ENCODE assay signal across 13 cellular contexts in genomic region chr13:33109319-33109718, GRCh38.
DNase-seq lines count a peak whose midpoint lies in the region; ATAC-seq, FAIRE-seq and TF ChIP-seq lines count a peak whose summit lies in the region.
"Had no signal": no experiment of that assay in that cellular context is flagged by ENCODE, and none has a peak within 500 bp of the region (broad histone marks: within the 10 kb centered on the region; RNA-seq: fewer than 3 reads in every experiment).

No MANE protein-coding gene starts in this region.

- in situ Hi-C loops in GM13977 (cut with MboI; ENCODE audit: low pct_unique_long_range_greater_than_20kb, low sequenced_read_pairs, unreplicated experiment) = no loop called here

- intact Hi-C loops in PC-3 (cut with micrococcal nuclease) = no loop called here
- intact Hi-C loops in kidney (cut with DNase I) = no loop called here

- H3K79me2 ChIP-seq in ACC112 (ENCODE audit: control insufficient read depth, insufficient read depth, low read length, unreplicated experiment) = no peaks in the 10 kb centered on the region
- H3K79me2 ChIP-seq in PC-3 (ENCODE audit: low read length) = no peaks in the 10 kb centered on the region

- H3K27me3 Mint-ChIP-seq in activated CD4-positive, alpha-beta memory T cell treated with anti-CD3 and anti-CD28 coated beads, Interleukin-2, amount 10 ng/mL, durations not matched to agents 7 days and 5 days = no peaks in the 10 kb centered on the region
- H3K27me3 Mint-ChIP-seq in progenitor cell of endocrine pancreas = peaks cover 11% of the 10 kb centered on the region

- DNase-seq in PC-3 = no peak
- DNase-seq in kidney = no peak
- DNase-seq in activated CD4-positive, alpha-beta memory T cell treated with anti-CD3 and anti-CD28 coated beads, Interleukin-2, amount 10 ng/mL, durations not matched to agents 7 days and 5 days = no peak
- DNase-seq in cortex of kidney (lab: John Stamatoyannopoulos, UW) = no peak
- no peak for DNase-seq in progenitor cell of endocrine pancreas (ENCODE audit: low spot score, unreplicated experiment)
- no peak for DNase-seq in GM13977 (ENCODE audit: low spot score)
- DNase-seq: NCI-H146 had no signal

- H3K36me3 ChIP-seq in ACC112 (ENCODE audit: insufficient read depth, low read length) = peaks cover 44% of the 10 kb centered on the region
- H3K36me3 ChIP-seq in PC-3 (ENCODE audit: low read depth, low read length) = peaks cover 37% of the 10 kb centered on the region
- H3K36me3 ChIP-seq in kidney (ENCODE audit: control insufficient read depth in 1 of 2, insufficient read depth in 2 of 2, low read length in 2 of 2) = peaks cover 24 to 42% of the 10 kb centered on the region in 2 donors

- TF ChIP-seq CTCF in PC-3 (conservative IDR thresholded peaks at IDR 0.05; ENCODE audit: low read depth, low read length) (no peak), kidney (IDR thresholded peaks at IDR 0.05; ENCODE audit: borderline replicate concordance, extremely low read depth, insufficient read depth) (no peak), progenitor cell of endocrine pancreas (IDR thresholded peaks at IDR 0.05; ENCODE audit: unreplicated experiment) (no peak), GM13977 (IDR thresholded peaks at IDR 0.05; ENCODE audit: extremely low read depth, insufficient read depth, missing control alignments) (no peak)

- no peaks in the 10 kb centered on the region for H3K36me3 Mint-ChIP-seq in activated CD4-positive, alpha-beta memory T cell treated with anti-CD3 and anti-CD28 coated beads, Interleukin-2, amount 10 ng/mL, durations not matched to agents 7 days and 5 days (ENCODE audit: low read depth)
- H3K36me3 Mint-ChIP-seq in progenitor cell of endocrine pancreas (ENCODE audit: insufficient read depth) = peaks cover 8% of the 10 kb centered on the region
- H3K36me3 Mint-ChIP-seq: activated naive CD4-positive, alpha-beta T cell treated with anti-CD3 and anti-CD28 coated beads, Interleukin-2, amount 50 U/mL, for 24 hours had no signal

- no peak overlapping the region for H2AFZ ChIP-seq in ACC112 (ENCODE audit: low read length, unreplicated experiment)
- no peak overlapping the region for H2AFZ ChIP-seq in PC-3 (ENCODE audit: low read length)

- ATAC-seq in GM21390 (IDR thresholded peaks at IDR 0.05; ENCODE audit: unreplicated experiment) (peak; percentile 43), PC-3 (peak; percentile 87)

- BruUV-seq in PC-3 (replicated peaks; lab: Mats Ljungman, UMichigan) = no TSS peak

- FAIRE-seq in kidney (lab: Jason Lieb, UNC) = no peak
- FAIRE-seq: G401.6 had no signal

- H3K4me2 ChIP-seq in PC-3 (ENCODE audit: low read length) = no peak overlapping the region

- no peak overlapping the region for H3K4me3 Mint-ChIP-seq in activated CD4-positive, alpha-beta memory T cell treated with anti-CD3 and anti-CD28 coated beads, Interleukin-2, amount 10 ng/mL, durations not matched to agents 7 days and 5 days
- H3K4me3 Mint-ChIP-seq in progenitor cell of endocrine pancreas (ENCODE audit: low read depth) = no peak overlapping the region
- H3K4me3 Mint-ChIP-seq: activated naive CD4-positive, alpha-beta T cell treated with anti-CD3 and anti-CD28 coated beads, Interleukin-2, amount 50 U/mL, for 24 hours had no signal

- H3K4me1 ChIP-seq in ACC112 (ENCODE audit: control insufficient read depth, insufficient read depth, low read length, unreplicated experiment) = peaks cover 31% of the 10 kb centered on the region
- H3K4me1 ChIP-seq in PC-3 (ENCODE audit: insufficient read depth, low read length) = peaks cover 11% of the 10 kb centered on the region; the same call in 1 of the 2 replicates
- peaks cover 0 to 12% of the 10 kb centered on the region in 2 donors for H3K4me1 ChIP-seq in kidney (ENCODE audit: control insufficient read depth in 1 of 2, insufficient read depth in 1 of 2, low read depth in 1 of 2, low read length in 2 of 2)

- no peaks in the 10 kb centered on the region for H3K9me3 Mint-ChIP-seq in activated CD4-positive, alpha-beta memory T cell treated with anti-CD3 and anti-CD28 coated beads, Interleukin-2, amount 10 ng/mL, durations not matched to agents 7 days and 5 days
- no peaks in the 10 kb centered on the region for H3K9me3 Mint-ChIP-seq in progenitor cell of endocrine pancreas (ENCODE audit: low read depth)
- H3K9me3 Mint-ChIP-seq: activated naive CD4-positive, alpha-beta T cell treated with anti-CD3 and anti-CD28 coated beads, Interleukin-2, amount 50 U/mL, for 24 hours had no signal

- no peaks in the 10 kb centered on the region for H3K4me1 Mint-ChIP-seq in activated CD4-positive, alpha-beta memory T cell treated with anti-CD3 and anti-CD28 coated beads, Interleukin-2, amount 10 ng/mL, durations not matched to agents 7 days and 5 days
- H3K4me1 Mint-ChIP-seq in progenitor cell of endocrine pancreas (ENCODE audit: low read depth) = peaks cover 6% of the 10 kb centered on the region
- H3K4me1 Mint-ChIP-seq: activated naive CD4-positive, alpha-beta T cell treated with anti-CD3 and anti-CD28 coated beads, Interleukin-2, amount 50 U/mL, for 24 hours had no signal

- H3K9me3 ChIP-seq in PC-3 (ENCODE audit: low read length) = no peaks in the 10 kb centered on the region
- H3K9me3 ChIP-seq in kidney (ENCODE audit: control insufficient read depth in 1 of 2, low read length in 2 of 2) = no peaks in the 10 kb centered on the region

- H3K27me3 ChIP-seq in ACC112 (ENCODE audit: insufficient read depth, low read length) = no peaks in the 10 kb centered on the region
- H3K27me3 ChIP-seq in PC-3 (ENCODE audit: low read length) = no peaks in the 10 kb centered on the region

- no peaks in the 10 kb centered on the region for H4K20me1 ChIP-seq in PC-3 (ENCODE audit: low read length)

- H3K27ac ChIP-seq in ACC112 (ENCODE audit: low read depth, low read length) (peak overlapping the region; percentile 39), PC-3 (ENCODE audit: low read length) (peak overlapping the region; percentile 22), kidney (ENCODE audit: low read depth in 2 of 2, low read length in 2 of 2) (peak overlapping the region; percentile 25 to 28)
- H3K27ac ChIP-seq: HL-60 had no signal

- H3K4me3 ChIP-seq in ACC112 (ENCODE audit: low read depth, low read length) (no peak overlapping the region), PC-3 (ENCODE audit: low read length) (no peak overlapping the region), kidney (ENCODE audit: low read length in 2 of 2) (no peak overlapping the region)
- H3K4me3 ChIP-seq: lung had no signal

- POLR2A ChIA-PET in PC-3 (lab: Charles Lee; ENCODE audit: unreplicated experiment) = no interaction called here
- POLR2A ChIA-PET in activated CD4-positive, alpha-beta memory T cell treated with anti-CD3 and anti-CD28 coated beads, Interleukin-2, amount 10 ng/mL, durations not matched to agents 7 days and 5 days (lab: Charles Lee) = no interaction called here

- no peak overlapping the region for H3K27ac Mint-ChIP-seq in activated CD4-positive, alpha-beta memory T cell treated with anti-CD3 and anti-CD28 coated beads, Interleukin-2, amount 10 ng/mL, durations not matched to agents 7 days and 5 days
- no peak overlapping the region for H3K27ac Mint-ChIP-seq in progenitor cell of endocrine pancreas
- H3K27ac Mint-ChIP-seq: activated naive CD4-positive, alpha-beta T cell treated with anti-CD3 and anti-CD28 coated beads, Interleukin-2, amount 50 U/mL, for 24 hours had no signal

- CTCF ChIA-PET in PC-3 (lab: Charles Lee) = no interaction called here
- CTCF ChIA-PET in activated CD4-positive, alpha-beta memory T cell treated with anti-CD3 and anti-CD28 coated beads, Interleukin-2, amount 10 ng/mL, durations not matched to agents 7 days and 5 days (lab: Charles Lee) = no interaction called here

- H3K9me2 ChIP-seq in PC-3 (replicated peaks; ENCODE audit: low read length) = no peaks in the 10 kb centered on the region

- H3K9ac ChIP-seq in PC-3 (ENCODE audit: low read length) = no peak overlapping the region
- H3K9ac ChIP-seq in kidney (ENCODE audit: low read length in 2 of 2) = no peak overlapping the region

- no peaks in the 10 kb centered on the region for H3F3A ChIP-seq in PC-3 (ENCODE audit: low read length, unreplicated experiment)
